Comparison of ENCODE assay signal across 14 cellular contexts in genomic region chr10:72251635-72252034, GRCh38. TPM values are rescaled to one million over a fixed set of nuclear protein-coding genes. Genes with fewer than 3 reads are reported as not detected.
DNase-seq lines count a peak whose midpoint lies in the region; ATAC-seq and TF ChIP-seq lines count a peak whose summit lies in the region.
"Had no signal": no experiment of that assay in that cellular context is flagged by ENCODE, and none has a peak within 500 bp of the region (broad histone marks: within the 10 kb centered on the region; RNA-seq: fewer than 3 reads in every experiment).

No MANE protein-coding gene starts in this region.

- H4K91ac ChIP-seq in mesenchymal stem cell (ENCODE audit: low read length), result peak overlapping the region; percentile 39

- H4K8ac ChIP-seq in mesenchymal stem cell (ENCODE audit: low read length), result no peak overlapping the region

- H3K9ac ChIP-seq in mesenchymal stem cell (ENCODE audit: low read length), result no peak overlapping the region
- no peak overlapping the region for H3K9ac ChIP-seq in Karpas-422 (ENCODE audit: low read length)

- H3K27me3 ChIP-seq in mesenchymal stem cell (ENCODE audit: control insufficient read depth in 1 of 2, insufficient read depth in 1 of 2, low read length in 2 of 2) (no peaks in the 10 kb centered on the region), transverse colon (no peaks in the 10 kb centered on the region), Karpas-422 (ENCODE audit: low read length) (no peaks in the 10 kb centered on the region)

- peak overlapping the region; percentile 61 for H3K27ac Mint-ChIP-seq in activated T-helper 1 cell treated with anti-CD3 and anti-CD28 coated beads, Interleukin-12 subunit alpha, Interleukin-12 subunit beta, Interleukin-2, Interleukin-4 antibody, amounts not matched to agents 30 ng/mL and 10 ng/mL and 1 ng/mL, durations not matched to agents 14 hours and 24 hours and 36 hours
- H3K27ac Mint-ChIP-seq: activated CD8-positive, alpha-beta T cell treated with anti-CD3 and anti-CD28 coated beads, Interleukin-2, amount 10 ng/mL, durations not matched to agents 7 days and 5 days had no signal

- TF ChIP-seq CTCF in transverse colon (IDR thresholded peaks at IDR 0.05), result no peak

- H3K14ac ChIP-seq in mesenchymal stem cell (ENCODE audit: low read length in 2 of 2), result no peak overlapping the region

- no peaks in the 10 kb centered on the region for H3K36me3 ChIP-seq in mesenchymal stem cell (ENCODE audit: control insufficient read depth in 1 of 2, insufficient read depth in 2 of 2, low read depth in 1 of 2, low read length in 2 of 2)
- no peaks in the 10 kb centered on the region for H3K36me3 ChIP-seq in transverse colon
- H3K36me3 ChIP-seq in Karpas-422 (ENCODE audit: insufficient read depth, low read length), result no peaks in the 10 kb centered on the region

- intact Hi-C loops in Right ventricle myocardium superior (cut with DNase I) (no loop called here), left ventricle myocardium superior (cut with micrococcal nuclease) (no loop called here), transverse colon (cut with DNase I; ENCODE audit: low total_unique reads) (no loop called here)
- intact Hi-C loops in activated T-helper 1 cell treated with anti-CD3 and anti-CD28 coated beads, Interleukin-12 subunit alpha, Interleukin-12 subunit beta, Interleukin-2, Interleukin-4 antibody, amounts not matched to agents 30 ng/mL and 10 ng/mL and 1 ng/mL, durations not matched to agents 14 hours and 24 hours and 36 hours (cut with micrococcal nuclease), result no loop called here

- peak overlapping the region; percentile 29 to 30 for H3K18ac ChIP-seq in mesenchymal stem cell (ENCODE audit: low read depth in 1 of 2, low read length in 2 of 2)

- WGBS in mesenchymal stem cell, result 98% methylated on average over 3 of the region's 6 CpGs
- WGBS in transverse colon (ENCODE audit: low coverage in 1 of 2), 2 donors, result 86 to 100% methylated on average over 1 to 6 of the region's 6 CpGs

- DNase-seq in Right ventricle myocardium superior, result peak; percentile 13
- DNase-seq in left ventricle myocardium superior, result no peak
- DNase-seq in activated T-helper 1 cell treated with anti-CD3 and anti-CD28 coated beads, Interleukin-12 subunit alpha, Interleukin-12 subunit beta, Interleukin-2, Interleukin-4 antibody, amounts not matched to agents 30 ng/mL and 10 ng/mL and 1 ng/mL, durations not matched to agents 14 hours and 24 hours and 36 hours (ENCODE audit: low spot score), result no peak
- no peak for DNase-seq in mesenchymal stem cell
- DNase-seq in transverse colon, result no peak
- DNase-seq in Karpas-422, result no peak
- no peak for DNase-seq in H4 (ENCODE audit: low spot score)
- DNase-seq: activated CD8-positive, alpha-beta T cell treated with anti-CD3 and anti-CD28 coated beads, Interleukin-2, amount 10 ng/mL, durations not matched to agents 7 days and 5 days; DMS79; MV-4-11; naive B cell; stimulated activated CD4-positive, alpha-beta T cell treated with anti-CD3 and anti-CD28 coated beads, Interleukin-4, amount 100 ng/mL, for 24 hours had no signal

- no peak overlapping the region for H3K4me3 ChIP-seq in mesenchymal stem cell (ENCODE audit: insufficient read depth in 1 of 2, low read depth in 1 of 2, low read length in 2 of 2)
- H3K4me3 ChIP-seq in transverse colon, result no peak overlapping the region
- H3K4me3 ChIP-seq in Karpas-422 (ENCODE audit: low read length), result no peak overlapping the region

- H4K20me1 ChIP-seq in Karpas-422 (ENCODE audit: insufficient read depth, low read depth, low read length), result no peaks in the 10 kb centered on the region

- H3K4ac ChIP-seq in mesenchymal stem cell (ENCODE audit: low read depth in 1 of 2, low read length in 2 of 2), result peak overlapping the region in 1 of 2 experiments; percentile 64

- H2AFZ ChIP-seq in mesenchymal stem cell (ENCODE audit: low read depth, low read length) (no peak overlapping the region), Karpas-422 (ENCODE audit: low read length) (no peak overlapping the region)

- in situ Hi-C loops in transverse colon (cut with MboI; ENCODE audit: low pct_ligation_motif_present in 1 of 4, low pct_unique_long_range_greater_than_20kb in 1 of 4, low sequenced_read_pairs in 3 of 4), result no loop called here

- no peak for TF ChIP-seq POLR2A in transverse colon (IDR thresholded peaks at IDR 0.05)

- no peaks in the 10 kb centered on the region for H3K9me3 Mint-ChIP-seq in activated T-helper 1 cell treated with anti-CD3 and anti-CD28 coated beads, Interleukin-12 subunit alpha, Interleukin-12 subunit beta, Interleukin-2, Interleukin-4 antibody, amounts not matched to agents 30 ng/mL and 10 ng/mL and 1 ng/mL, durations not matched to agents 14 hours and 24 hours and 36 hours
- H3K9me3 Mint-ChIP-seq: naive B cell had no signal

- ATAC-seq in Right ventricle myocardium superior (ENCODE audit: poor library complexity) (no peak), left ventricle myocardium superior (no peak), HG03439 (IDR thresholded peaks at IDR 0.05; ENCODE audit: unreplicated experiment) (no peak)
- ATAC-seq: activated CD8-positive, alpha-beta T cell treated with anti-CD3 and anti-CD28 coated beads, Interleukin-2, amount 10 ng/mL, durations not matched to agents 7 days and 5 days; sciatic nerve had no signal

- H3K27me3 Mint-ChIP-seq in activated T-helper 1 cell treated with anti-CD3 and anti-CD28 coated beads, Interleukin-12 subunit alpha, Interleukin-12 subunit beta, Interleukin-2, Interleukin-4 antibody, amounts not matched to agents 30 ng/mL and 10 ng/mL and 1 ng/mL, durations not matched to agents 14 hours and 24 hours and 36 hours (ENCODE audit: insufficient read depth), result no peaks in the 10 kb centered on the region
- H3K27me3 Mint-ChIP-seq: naive B cell had no signal

- peaks cover 80% of the 10 kb centered on the region for H3K4me1 Mint-ChIP-seq in activated T-helper 1 cell treated with anti-CD3 and anti-CD28 coated beads, Interleukin-12 subunit alpha, Interleukin-12 subunit beta, Interleukin-2, Interleukin-4 antibody, amounts not matched to agents 30 ng/mL and 10 ng/mL and 1 ng/mL, durations not matched to agents 14 hours and 24 hours and 36 hours (ENCODE audit: low read depth)

- H3K4me2 ChIP-seq in mesenchymal stem cell (ENCODE audit: low read length, poor library complexity, severe bottlenecking) (no peak overlapping the region), Karpas-422 (ENCODE audit: low read depth, low read length, poor library complexity, severe bottlenecking) (no peak overlapping the region)

- peak overlapping the region in 1 of 2 experiments; percentile 91 for H2BK12ac ChIP-seq in mesenchymal stem cell (ENCODE audit: low read length in 2 of 2)

- no peak overlapping the region for H3K4me3 Mint-ChIP-seq in activated T-helper 1 cell treated with anti-CD3 and anti-CD28 coated beads, Interleukin-12 subunit alpha, Interleukin-12 subunit beta, Interleukin-2, Interleukin-4 antibody, amounts not matched to agents 30 ng/mL and 10 ng/mL and 1 ng/mL, durations not matched to agents 14 hours and 24 hours and 36 hours
- H3K4me3 Mint-ChIP-seq: activated CD8-positive, alpha-beta T cell treated with anti-CD3 and anti-CD28 coated beads, Interleukin-2, amount 10 ng/mL, durations not matched to agents 7 days and 5 days had no signal

- H2BK5ac ChIP-seq in mesenchymal stem cell (ENCODE audit: low read depth, low read length, poor library complexity, severe bottlenecking), result no peak overlapping the region

- H3K9me2 ChIP-seq in Karpas-422 (replicated peaks; ENCODE audit: insufficient read depth, low read length), result no peaks in the 10 kb centered on the region

- H2BK15ac ChIP-seq in mesenchymal stem cell (ENCODE audit: low read depth, poor library complexity, severe bottlenecking), result no peak overlapping the region

- TF ChIP-seq EP300 in transverse colon (IDR thresholded peaks at IDR 0.05; ENCODE audit: low read depth), result no peak

- no peaks in the 10 kb centered on the region for H3K36me3 Mint-ChIP-seq in activated T-helper 1 cell treated with anti-CD3 and anti-CD28 coated beads, Interleukin-12 subunit alpha, Interleukin-12 subunit beta, Interleukin-2, Interleukin-4 antibody, amounts not matched to agents 30 ng/mL and 10 ng/mL and 1 ng/mL, durations not matched to agents 14 hours and 24 hours and 36 hours (ENCODE audit: low read depth)
- H3K36me3 Mint-ChIP-seq: naive B cell had no signal

- H2BK120ac ChIP-seq in mesenchymal stem cell (ENCODE audit: low read depth, low read length), result no peak overlapping the region

- H3K79me1 ChIP-seq in mesenchymal stem cell (replicated peaks; ENCODE audit: low read length, poor library complexity, severe bottlenecking), result no peaks in the 10 kb centered on the region

- H3K9me3 ChIP-seq in mesenchymal stem cell (ENCODE audit: control insufficient read depth, low read length), result no peaks in the 10 kb centered on the region
- H3K9me3 ChIP-seq in transverse colon, result no peaks in the 10 kb centered on the region
- no peaks in the 10 kb centered on the region for H3K9me3 ChIP-seq in Karpas-422 (ENCODE audit: low read length)

- no peaks in the 10 kb centered on the region for H3K79me2 ChIP-seq in Karpas-422 (ENCODE audit: low read length)

- H2AK5ac ChIP-seq in mesenchymal stem cell (ENCODE audit: low read length, severe bottlenecking), result no peak overlapping the region

- H3K23ac ChIP-seq in mesenchymal stem cell (ENCODE audit: low read length in 2 of 2), result no peak overlapping the region

- no peak overlapping the region for H3K27ac ChIP-seq in mesenchymal stem cell (ENCODE audit: low read length, poor library complexity, severe bottlenecking)
- H3K27ac ChIP-seq in transverse colon, result peak overlapping the region in 3 of 4 donors; percentile 93 to 97 (median 95)
- H3K27ac ChIP-seq in Karpas-422 (ENCODE audit: low read length), result no peak overlapping the region

- H3K4me1 ChIP-seq in mesenchymal stem cell (ENCODE audit: control insufficient read depth, insufficient read depth, low read depth, low read length), result peaks cover 19% of the 10 kb centered on the region
- H3K4me1 ChIP-seq in transverse colon, result peaks cover 72 to 92% (median 82%) of the 10 kb centered on the region in 4 donors
- H3K4me1 ChIP-seq in Karpas-422 (ENCODE audit: low read length), result peaks cover 24% of the 10 kb centered on the region

RNA-seq across cellular contexts. Expression of gene DDIT4, which starts 22.1 kb away (rescaled TPM):
- 54.8 TPM for total RNA-seq in Right ventricle myocardium superior
- total RNA-seq in left ventricle myocardium superior, result 64.2 TPM
- 178 and 183 TPM in 2 replicates for total RNA-seq in activated T-helper 1 cell treated with anti-CD3 and anti-CD28 coated beads, Interleukin-12 subunit alpha, Interleukin-12 subunit beta, Interleukin-2, Interleukin-4 antibody, amounts not matched to agents 30 ng/mL and 10 ng/mL and 1 ng/mL, durations not matched to agents 14 hours and 24 hours and 36 hours
- polyA plus RNA-seq in mesenchymal stem cell (2013, experiment 1 of 2), result 109 TPM
- polyA plus RNA-seq in mesenchymal stem cell (2013, experiment 2 of 2), result 107 TPM
- total RNA-seq in transverse colon, result 100 to 1,000 TPM in 3 of 4 donors, 10 to 100 TPM in 1; 64.5 to 356 (median 150) TPM
- 331 and 583 TPM in 2 replicates for total RNA-seq in Karpas-422 (2014; rRNA removed; shearing (Covaris generic); ENCODE audit: low replicate concordance)
- 227 and 278 TPM in 2 replicates for total RNA-seq in H4 (2014; rRNA removed; shearing (Covaris generic))

RNA-seq across cellular contexts. Expression of gene ASCC1, which starts 35.6 kb away (rescaled TPM):
- total RNA-seq in Right ventricle myocardium superior (32.0 TPM), left ventricle myocardium superior (34.7 TPM), transverse colon (10 to 100 TPM; 13.4 to 34.0 (median 20.5) TPM)
- 29.8 and 33.5 TPM in 2 replicates for total RNA-seq in activated T-helper 1 cell treated with anti-CD3 and anti-CD28 coated beads, Interleukin-12 subunit alpha, Interleukin-12 subunit beta, Interleukin-2, Interleukin-4 antibody, amounts not matched to agents 30 ng/mL and 10 ng/mL and 1 ng/mL, durations not matched to agents 14 hours and 24 hours and 36 hours
- polyA plus RNA-seq in mesenchymal stem cell (2013, experiment 1 of 2), result 36.0 TPM
- 36.1 TPM for polyA plus RNA-seq in mesenchymal stem cell (2013, experiment 2 of 2)
- total RNA-seq in Karpas-422 (2014; rRNA removed; shearing (Covaris generic); ENCODE audit: low replicate concordance), result 26.0 and 27.8 TPM in 2 replicates
- total RNA-seq in H4 (2014; rRNA removed; shearing (Covaris generic)), result 47.3 and 51.5 TPM in 2 replicates

RNA-seq across cellular contexts. Expression of gene ANAPC16, which starts 35.8 kb away (rescaled TPM):
- total RNA-seq in Right ventricle myocardium superior, result 242 TPM
- 260 TPM for total RNA-seq in left ventricle myocardium superior
- 80.0 and 81.6 TPM in 2 replicates for total RNA-seq in activated T-helper 1 cell treated with anti-CD3 and anti-CD28 coated beads, Interleukin-12 subunit alpha, Interleukin-12 subunit beta, Interleukin-2, Interleukin-4 antibody, amounts not matched to agents 30 ng/mL and 10 ng/mL and 1 ng/mL, durations not matched to agents 14 hours and 24 hours and 36 hours
- 63.6 TPM for polyA plus RNA-seq in mesenchymal stem cell (2013, experiment 1 of 2)
- 65.1 TPM for polyA plus RNA-seq in mesenchymal stem cell (2013, experiment 2 of 2)
- total RNA-seq in transverse colon, result 10 to 100 TPM; 57.6 to 77.4 (median 65.5) TPM
- total RNA-seq in Karpas-422 (2014; rRNA removed; shearing (Covaris generic); ENCODE audit: low replicate concordance), result 90.4 and 129 TPM in 2 replicates
- total RNA-seq in H4 (2014; rRNA removed; shearing (Covaris generic)), result 80.9 and 98.5 TPM in 2 replicates

Comparison
In these comparisons a context has a peak if more than half of its experiments do, and no peak if none do; other contexts are left out.
1. H3K27ac ChIP-seq: peak in transverse colon (3 of 4); none in mesenchymal stem cell (single experiment) and Karpas-422 (single experiment).